In genomic region chr12:46265102-46265501, GRCh38 we compare ENCODE assay signal across 17 cellular contexts. TPM values are rescaled to one million over a fixed set of nuclear protein-coding genes. Genes with fewer than 3 reads are reported as not detected.
DNase-seq lines count a peak whose midpoint lies in the region; ATAC-seq, FAIRE-seq and TF ChIP-seq lines count a peak whose summit lies in the region.
"Had no signal": no experiment of that assay in that cellular context is flagged by ENCODE, and none has a peak within 500 bp of the region (broad histone marks: within the 10 kb centered on the region; RNA-seq: fewer than 3 reads in every experiment).

No MANE protein-coding gene starts in this region.

- H3K27ac Mint-ChIP-seq in CD4-positive, CD25-positive, alpha-beta regulatory T cell = no peak overlapping the region
- H3K27ac Mint-ChIP-seq in H9 (no peak overlapping the region), astrocyte (ENCODE audit: unreplicated experiment) (no peak overlapping the region)
- H3K27ac Mint-ChIP-seq: activated T-helper 17 cell treated with anti-CD3 and anti-CD28 coated beads, Interleukin-2, amount 50 U/mL, for 72 hours; naive B cell had no signal

- H2BK5ac ChIP-seq in H9 (ENCODE audit: insufficient read length, low read length) = no peak overlapping the region

- no peak overlapping the region for H4K8ac ChIP-seq in H9 (replicated peaks; ENCODE audit: insufficient read length, low read depth, low read length)

- H3K23me2 ChIP-seq in H9 (ENCODE audit: insufficient read length, low read depth, low read length, poor library complexity, severe bottlenecking) = peaks cover 23% of the 10 kb centered on the region

- no peak overlapping the region for H3K56ac ChIP-seq in H9 (ENCODE audit: insufficient read length, low read depth, low read length)

- no peak overlapping the region for H3K4ac ChIP-seq in H9 (ENCODE audit: low read depth, low read length)

- H3K9ac ChIP-seq in H9 (ENCODE audit: extremely low read depth, insufficient read length, low read length) (no peak overlapping the region), astrocyte (ENCODE audit: low read length) (no peak overlapping the region)

- H2AK5ac ChIP-seq in H9 (ENCODE audit: insufficient read length, low read length) = no peak overlapping the region

- no peak overlapping the region for H3K18ac ChIP-seq in H9 (ENCODE audit: insufficient read length, low read depth, low read length)

- peak overlapping the region; percentile 47 for H3K4me2 ChIP-seq in H9 (ENCODE audit: insufficient read depth, insufficient read length, low read length)
- H3K4me2 ChIP-seq in astrocyte (ENCODE audit: low read length) = peak overlapping the region; percentile 95

- H2BK15ac ChIP-seq in H9 (ENCODE audit: low read depth, low read length) = no peak overlapping the region

- no peak overlapping the region for H2BK12ac ChIP-seq in H9 (ENCODE audit: insufficient read length, low read depth, low read length)

- H3K9me3 Mint-ChIP-seq in CD4-positive, CD25-positive, alpha-beta regulatory T cell = peaks cover 0 to 3% (median 0%) of the 10 kb centered on the region in 7 donors
- H3K9me3 Mint-ChIP-seq in H9 (no peaks in the 10 kb centered on the region), astrocyte (ENCODE audit: unreplicated experiment) (no peaks in the 10 kb centered on the region)
- H3K9me3 Mint-ChIP-seq: activated CD4-positive, alpha-beta memory T cell treated with anti-CD3 and anti-CD28 coated beads, Interleukin-2, amount 10 ng/mL, durations not matched to agents 7 days and 5 days; activated T-helper 17 cell treated with anti-CD3 and anti-CD28 coated beads, Interleukin-2, amount 50 U/mL, for 72 hours had no signal

- H3K4me3 ChIP-seq in CD4-positive, CD25-positive, alpha-beta regulatory T cell (ENCODE audit: low read depth, low read length) = peak overlapping the region; percentile 90
- H3K4me3 ChIP-seq in astrocyte (ENCODE audit: insufficient read depth, low read depth, low read length) = no peak overlapping the region
- peak overlapping the region in 1 of 2 donors; percentile 92 for H3K4me3 ChIP-seq in muscle layer of duodenum (ENCODE audit: low read depth in 1 of 2, low read length in 2 of 2)

- H2BK120ac ChIP-seq in H9 (ENCODE audit: low read depth, low read length, poor library complexity, severe bottlenecking) = no peak overlapping the region

- H3K4me3 Mint-ChIP-seq in CD4-positive, CD25-positive, alpha-beta regulatory T cell = no peak overlapping the region
- H3K4me3 Mint-ChIP-seq in H9 = no peak overlapping the region
- no peak overlapping the region for H3K4me3 Mint-ChIP-seq in astrocyte (ENCODE audit: unreplicated experiment)
- H3K4me3 Mint-ChIP-seq: activated CD4-positive, alpha-beta memory T cell treated with anti-CD3 and anti-CD28 coated beads, Interleukin-2, amount 10 ng/mL, durations not matched to agents 7 days and 5 days; activated T-helper 17 cell treated with anti-CD3 and anti-CD28 coated beads, Interleukin-2, amount 50 U/mL, for 72 hours; naive B cell had no signal

- H3K79me1 ChIP-seq in H9 (ENCODE audit: insufficient read depth, low read depth, low read length, poor library complexity, severe bottlenecking) = no peaks in the 10 kb centered on the region

- TF ChIP-seq CTCF in H9 (conservative IDR thresholded peaks at IDR 0.05) = no peak
- no peak for TF ChIP-seq CTCF in astrocyte (IDR thresholded peaks at IDR 0.05; ENCODE audit: insufficient read depth, low read depth, low read length)

- H3K4me1 Mint-ChIP-seq in CD4-positive, CD25-positive, alpha-beta regulatory T cell = peaks cover 13 to 23% (median 18%) of the 10 kb centered on the region in 4 donors
- H3K4me1 Mint-ChIP-seq in H9 = peaks cover 20 to 22% of the 10 kb centered on the region in 2 experiments
- peaks cover 15% of the 10 kb centered on the region for H3K4me1 Mint-ChIP-seq in astrocyte (ENCODE audit: low read depth, unreplicated experiment)

- ATAC-seq in CD4-positive, CD25-positive, alpha-beta regulatory T cell (ENCODE audit: low read depth in 2 of 2) = no peak
- ATAC-seq in HG02840 (IDR thresholded peaks at IDR 0.05; ENCODE audit: low FRiP score, unreplicated experiment) (no peak), GM21367 (IDR thresholded peaks at IDR 0.05; ENCODE audit: unreplicated experiment) (no peak), HG02642 (IDR thresholded peaks at IDR 0.05; ENCODE audit: poor library complexity, unreplicated experiment) (no peak)
- ATAC-seq: activated T-helper 17 cell treated with anti-CD3 and anti-CD28 coated beads, Interleukin-2, amount 50 U/mL, for 72 hours had no signal

- H3K27ac ChIP-seq in CD4-positive, CD25-positive, alpha-beta regulatory T cell (ENCODE audit: insufficient read depth, low read length, poor library complexity, severe bottlenecking) = peak overlapping the region; percentile 96
- no peak overlapping the region for H3K27ac ChIP-seq in H9 (ENCODE audit: insufficient read length, low read depth, low read length)
- no peak overlapping the region for H3K27ac ChIP-seq in astrocyte (ENCODE audit: low read depth, low read length)
- H3K27ac ChIP-seq in muscle layer of duodenum (ENCODE audit: low read length) = peak overlapping the region; percentile 95
- H3K27ac ChIP-seq: HL-60, SJCRH30, upper lobe of left lung had no signal

- no peak overlapping the region for H4K91ac ChIP-seq in H9 (ENCODE audit: insufficient read length, low read depth, low read length)

- no peaks in the 10 kb centered on the region for H3K9me3 ChIP-seq in CD4-positive, CD25-positive, alpha-beta regulatory T cell (ENCODE audit: control insufficient read depth in 2 of 2, low read length in 2 of 2)
- H3K9me3 ChIP-seq in H9 (ENCODE audit: control insufficient read depth, low read depth, low read length) (no peaks in the 10 kb centered on the region), astrocyte (ENCODE audit: insufficient read depth, low read depth, low read length) (no peaks in the 10 kb centered on the region), muscle layer of duodenum (ENCODE audit: control insufficient read depth in 1 of 2, low read length in 2 of 2) (no peaks in the 10 kb centered on the region)
- H3K9me3 ChIP-seq: SJCRH30, upper lobe of left lung had no signal

- no peaks in the 10 kb centered on the region for H3K27me3 Mint-ChIP-seq in CD4-positive, CD25-positive, alpha-beta regulatory T cell
- H3K27me3 Mint-ChIP-seq in H9 (ENCODE audit: low read depth) (no peaks in the 10 kb centered on the region), astrocyte (ENCODE audit: low read depth, unreplicated experiment) (no peaks in the 10 kb centered on the region)
- H3K27me3 Mint-ChIP-seq: activated CD4-positive, alpha-beta memory T cell treated with anti-CD3 and anti-CD28 coated beads, Interleukin-2, amount 10 ng/mL, durations not matched to agents 7 days and 5 days; activated T-helper 17 cell treated with anti-CD3 and anti-CD28 coated beads, Interleukin-2, amount 50 U/mL, for 72 hours; naive B cell had no signal

- no peak overlapping the region for H3T11ph ChIP-seq in H9 (ENCODE audit: low read length)

- no peak overlapping the region for H4K5ac ChIP-seq in H9 (ENCODE audit: insufficient read length, low read depth, low read length)

- peaks cover 75% of the 10 kb centered on the region for H3K4me1 ChIP-seq in CD4-positive, CD25-positive, alpha-beta regulatory T cell (ENCODE audit: control insufficient read depth, insufficient read depth, low read length, poor library complexity, severe bottlenecking)
- H3K4me1 ChIP-seq in H9 (ENCODE audit: insufficient read depth, low read length) = peaks cover 21% of the 10 kb centered on the region
- peaks cover 34% of the 10 kb centered on the region for H3K4me1 ChIP-seq in astrocyte (ENCODE audit: insufficient read depth, low read length)
- H3K4me1 ChIP-seq in muscle layer of duodenum (ENCODE audit: control insufficient read depth in 1 of 2, insufficient read depth in 2 of 2, low read length in 2 of 2) = peaks cover 0 to 47% of the 10 kb centered on the region in 2 donors

- FAIRE-seq in astrocyte (lab: Jason Lieb, UNC) = no peak

- H4K20me1 ChIP-seq in H9 (ENCODE audit: control insufficient read depth, insufficient read depth, insufficient read length) = no peaks in the 10 kb centered on the region
- H4K20me1 ChIP-seq in astrocyte (ENCODE audit: insufficient read depth, low read length) = peaks cover 34% of the 10 kb centered on the region

- H3K79me2 ChIP-seq in H9 (ENCODE audit: insufficient read depth, low read length) (peaks cover 75% of the 10 kb centered on the region), astrocyte (ENCODE audit: insufficient read depth, low read length) (peaks cover 85% of the 10 kb centered on the region)

- no peak for DNase-seq in CD4-positive, CD25-positive, alpha-beta regulatory T cell
- DNase-seq in H9 (no peak), astrocyte (ENCODE audit: low read depth) (no peak), MV-4-11 (lab: John Stamatoyannopoulos, UW) (no peak)
- DNase-seq: activated CD4-positive, alpha-beta memory T cell treated with anti-CD3 and anti-CD28 coated beads, Interleukin-2, amount 10 ng/mL, durations not matched to agents 7 days and 5 days; foreskin fibroblast; kidney glomerular epithelial cell; naive B cell; NCI-H774; SJCRH30; upper lobe of left lung had no signal

- no peak overlapping the region for H3K14ac ChIP-seq in H9 (ENCODE audit: insufficient read depth, low read length)

- H2AFZ ChIP-seq in H9 (ENCODE audit: low read length) (no peak overlapping the region), astrocyte (ENCODE audit: low read depth, low read length) (no peak overlapping the region)

- H3K27me3 ChIP-seq in CD4-positive, CD25-positive, alpha-beta regulatory T cell (ENCODE audit: control insufficient read depth, insufficient read depth, low read length) = no peaks in the 10 kb centered on the region
- H3K27me3 ChIP-seq in H9 (ENCODE audit: insufficient read depth, low read length) (no peaks in the 10 kb centered on the region), astrocyte (ENCODE audit: insufficient read depth, low read length) (no peaks in the 10 kb centered on the region), muscle layer of duodenum (ENCODE audit: low read depth, low read length) (no peaks in the 10 kb centered on the region)
- H3K27me3 ChIP-seq: SJCRH30 had no signal

- H3K36me3 Mint-ChIP-seq in CD4-positive, CD25-positive, alpha-beta regulatory T cell = no peaks in the 10 kb centered on the region
- H3K36me3 Mint-ChIP-seq in H9 (ENCODE audit: insufficient read depth in 1 of 3, low read depth in 3 of 3) = peaks cover 7 to 12% (median 7%) of the 10 kb centered on the region in 3 experiments; a peak in 5 of 7 replicates
- no peaks in the 10 kb centered on the region for H3K36me3 Mint-ChIP-seq in astrocyte (ENCODE audit: low read depth, unreplicated experiment)

- no peak overlapping the region for H3K23ac ChIP-seq in H9 (ENCODE audit: insufficient read length, low read depth, low read length)

- peaks cover 15% of the 10 kb centered on the region for H3K36me3 ChIP-seq in CD4-positive, CD25-positive, alpha-beta regulatory T cell (ENCODE audit: control insufficient read depth, insufficient read depth, low read length)
- H3K36me3 ChIP-seq in astrocyte (ENCODE audit: insufficient read depth, low read length) (no peaks in the 10 kb centered on the region), muscle layer of duodenum (ENCODE audit: control insufficient read depth in 1 of 2, insufficient read depth in 2 of 2, low read length in 2 of 2) (no peaks in the 10 kb centered on the region)
- H3K36me3 ChIP-seq: upper lobe of left lung had no signal

- no peak overlapping the region for H2BK20ac ChIP-seq in H9 (ENCODE audit: low read depth, low read length, poor library complexity, severe bottlenecking)

RNA-seq across cellular contexts. Expression of gene SLC38A1, which starts 3.7 kb away (rescaled TPM):
- total RNA-seq in CD4-positive, CD25-positive, alpha-beta regulatory T cell = 342 TPM
- polyA plus RNA-seq in CD4-positive, CD25-positive, alpha-beta regulatory T cell = 100 to 1,000 TPM; 257 to 279 (median 272) TPM
- total RNA-seq in H9 (2021) = 206 and 216 TPM in 2 replicates
- 141 and 160 TPM in 2 replicates for total RNA-seq in astrocyte

Comparison
In these comparisons a context has a peak if more than half of its experiments do, and no peak if none do; other contexts are left out.
1. H3K27ac ChIP-seq: peak in CD4-positive, CD25-positive, alpha-beta regulatory T cell (single experiment) and muscle layer of duodenum (single experiment); none in H9 (single experiment) and astrocyte (single experiment).